ENCODE assay signal across 8 cellular contexts in genomic region chr20:53737404-53738038, GRCh38.
DNase-seq lines count a peak whose midpoint lies in the region; ATAC-seq and TF ChIP-seq lines count a peak whose summit lies in the region.

No MANE protein-coding gene starts in this region.

- TF ChIP-seq CTCF in hepatocyte (IDR thresholded peaks at IDR 0.05; ENCODE audit: poor library complexity): no peak

- H3K9me2 ChIP-seq in hepatocyte (replicated peaks; ENCODE audit: insufficient read depth): no peaks in the 10 kb centered on the region

- peak overlapping the region; percentile 3 for H2AFZ ChIP-seq in hepatocyte

- H3K4me3 ChIP-seq in hepatocyte (no peak overlapping the region), thymus (ENCODE audit: low read length) (no peak overlapping the region), aorta (ENCODE audit: low read length in 2 of 2) (no peak overlapping the region)

- H3K27me3 ChIP-seq in hepatocyte (no peaks in the 10 kb centered on the region), thymus (ENCODE audit: control insufficient read depth, insufficient read depth) (no peaks in the 10 kb centered on the region), aorta (ENCODE audit: control insufficient read depth in 1 of 2, insufficient read depth in 2 of 2, low read length in 1 of 2) (no peaks in the 10 kb centered on the region)

- H3K4me1 Mint-ChIP-seq in activated CD4-positive, alpha-beta T cell treated with anti-CD3 and anti-CD28 coated beads, Interleukin-2, amount 10 ng/mL, durations not matched to agents 24 days and 14 days: peaks cover 54% of the 10 kb centered on the region
- H3K4me1 Mint-ChIP-seq in T-helper 17 cell: peaks cover 32% of the 10 kb centered on the region

- no peaks in the 10 kb centered on the region for H3K79me2 ChIP-seq in hepatocyte

- H3K4me2 ChIP-seq in hepatocyte: peak overlapping the region; percentile 67

- H4K20me1 ChIP-seq in hepatocyte (ENCODE audit: insufficient read depth, poor library complexity, severe bottlenecking): no peaks in the 10 kb centered on the region

- H3K27ac ChIP-seq in hepatocyte (peak overlapping the region; percentile 95), thymus (ENCODE audit: low read depth) (peak overlapping the region; percentile 79), aorta (ENCODE audit: low read depth in 1 of 2, low read length in 2 of 2) (no peak overlapping the region)

- H3K36me3 ChIP-seq in hepatocyte (replicated peaks; ENCODE audit: insufficient read depth, low read depth) (no peaks in the 10 kb centered on the region), thymus (ENCODE audit: control insufficient read depth, insufficient read depth) (no peaks in the 10 kb centered on the region), aorta (ENCODE audit: control insufficient read depth in 1 of 2, insufficient read depth in 2 of 2, low read length in 1 of 2) (no peaks in the 10 kb centered on the region)

- peak overlapping the region; percentile 66 for H3K4me3 Mint-ChIP-seq in activated CD4-positive, alpha-beta T cell treated with anti-CD3 and anti-CD28 coated beads, Interleukin-2, amount 10 ng/mL, durations not matched to agents 24 days and 14 days
- H3K4me3 Mint-ChIP-seq in T-helper 17 cell: peak overlapping the region; percentile 63

- H3K27me3 Mint-ChIP-seq in activated CD4-positive, alpha-beta T cell treated with anti-CD3 and anti-CD28 coated beads, Interleukin-2, amount 10 ng/mL, durations not matched to agents 24 days and 14 days: no peaks in the 10 kb centered on the region
- H3K27me3 Mint-ChIP-seq in T-helper 17 cell: no peaks in the 10 kb centered on the region

- H3K9me3 ChIP-seq in T-helper 17 cell (ENCODE audit: control insufficient read depth, low read length, poor library complexity, severe bottlenecking) (no peaks in the 10 kb centered on the region), hepatocyte (ENCODE audit: low read depth) (no peaks in the 10 kb centered on the region), thymus (ENCODE audit: control insufficient read depth) (no peaks in the 10 kb centered on the region), aorta (ENCODE audit: control insufficient read depth, low read length) (peaks cover 1% of the 10 kb centered on the region)

- no peaks in the 10 kb centered on the region for H3K36me3 Mint-ChIP-seq in activated CD4-positive, alpha-beta T cell treated with anti-CD3 and anti-CD28 coated beads, Interleukin-2, amount 10 ng/mL, durations not matched to agents 24 days and 14 days (ENCODE audit: low read depth)
- H3K36me3 Mint-ChIP-seq in T-helper 17 cell (ENCODE audit: low read depth): no peaks in the 10 kb centered on the region

- WGBS in hepatocyte (ENCODE audit: low lambda C conversion rate, missing lambda C conversion rate): 28% methylated on average over 8 of the region's 8 CpGs
- 73% methylated on average over 8 of the region's 8 CpGs for WGBS in thymus
- WGBS in aorta, 2 donors: 51 to 53% methylated on average over 8 of the region's 8 CpGs

- peak overlapping the region; percentile 92 for H3K27ac Mint-ChIP-seq in activated CD4-positive, alpha-beta T cell treated with anti-CD3 and anti-CD28 coated beads, Interleukin-2, amount 10 ng/mL, durations not matched to agents 24 days and 14 days
- H3K27ac Mint-ChIP-seq in T-helper 17 cell: no peak overlapping the region

- intact Hi-C loops in activated CD4-positive, alpha-beta T cell treated with anti-CD3 and anti-CD28 coated beads, Interleukin-2, amount 10 ng/mL, durations not matched to agents 24 days and 14 days (cut with micrococcal nuclease): loop anchor here (1.0 to 2.0 kb wide), 2 partner anchors 13 to 29 kb away; no protein-coding TSS in a partner anchor
- intact Hi-C loops in aorta (cut with DNase I): no loop called here

- H3K4me1 ChIP-seq in hepatocyte (ENCODE audit: insufficient read depth): peaks cover 63% of the 10 kb centered on the region
- H3K4me1 ChIP-seq in thymus (ENCODE audit: control insufficient read depth, insufficient read depth, low read length): peaks cover 14% of the 10 kb centered on the region
- H3K4me1 ChIP-seq in aorta (ENCODE audit: control insufficient read depth in 1 of 2, insufficient read depth in 2 of 2, low read length in 2 of 2): no peaks in the 10 kb centered on the region

- DNase-seq in activated CD4-positive, alpha-beta T cell treated with anti-CD3 and anti-CD28 coated beads, Interleukin-2, amount 10 ng/mL, durations not matched to agents 24 days and 14 days: no peak
- no peak for DNase-seq in activated CD4-positive, alpha-beta T cell treated with anti-CD3 and anti-CD28 coated beads for 1 hour
- no peak for DNase-seq in T-helper 17 cell
- DNase-seq in hepatocyte (ENCODE audit: low spot score): no peak
- no peak for DNase-seq in NCI-H1092 (lab: John Stamatoyannopoulos, UW)
- DNase-seq in aorta: no peak
- DNase-seq in NCI-H1930 (lab: John Stamatoyannopoulos, UW): no peak

- H3K9me3 Mint-ChIP-seq in activated CD4-positive, alpha-beta T cell treated with anti-CD3 and anti-CD28 coated beads, Interleukin-2, amount 10 ng/mL, durations not matched to agents 24 days and 14 days: no peaks in the 10 kb centered on the region

- no peak for ATAC-seq in T-helper 17 cell
- ATAC-seq in aorta (ENCODE audit: low FRiP score): no peak

Comparison
In these comparisons a context has a peak if more than half of its experiments do, and no peak if none do; other contexts are left out.
1. H3K27ac ChIP-seq: peak in hepatocyte (single experiment) and thymus (single experiment); none in aorta (0 of 2).